10 cellular contexts compared by ENCODE assay signal in the genomic region with DNA sequence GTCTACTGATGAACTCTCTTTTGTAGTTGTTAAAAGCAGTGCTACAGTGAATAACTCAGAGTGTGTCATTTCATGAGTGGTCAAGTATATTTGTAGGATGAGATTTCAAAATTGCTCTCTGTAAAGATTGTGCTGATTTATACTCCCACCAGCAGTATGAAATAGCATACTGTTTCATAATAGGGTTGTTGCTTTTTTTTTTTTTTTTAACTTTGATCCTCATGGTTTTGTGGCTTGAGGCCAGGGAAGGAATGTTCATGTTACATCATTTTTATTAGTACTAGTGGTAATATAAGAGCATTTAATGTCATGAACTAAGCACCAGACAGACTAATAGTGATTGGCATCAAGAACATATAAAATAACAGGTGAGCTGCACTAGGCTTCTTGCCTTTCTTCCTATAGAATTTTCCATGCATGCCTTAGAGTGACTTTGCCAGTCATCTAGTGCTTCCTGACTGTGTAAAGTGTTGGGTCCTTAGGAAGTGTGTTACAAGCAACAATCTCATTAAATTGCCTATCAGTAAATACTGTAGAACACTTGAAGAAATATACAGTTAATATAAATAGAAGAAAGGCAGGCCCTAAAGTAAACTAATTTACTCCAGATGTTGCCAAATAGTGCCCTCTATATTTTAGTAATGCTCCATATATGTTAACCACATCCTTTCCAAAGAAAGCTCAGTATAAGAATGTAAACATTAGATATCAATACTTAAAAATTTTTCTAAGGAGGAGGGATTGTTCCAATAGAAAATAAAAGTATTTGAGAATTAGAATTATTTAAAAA. TPM values are rescaled to one million over a fixed set of nuclear protein-coding genes. Genes with fewer than 3 reads are reported as not detected.
DNase-seq lines count a peak whose midpoint lies in the region; ATAC-seq and TF ChIP-seq lines count a peak whose summit lies in the region.
"Had no signal": no experiment of that assay in that cellular context is flagged by ENCODE, and none has a peak within 500 bp of the region (broad histone marks: within the 10 kb centered on the region; RNA-seq: fewer than 3 reads in every experiment).

No MANE protein-coding gene starts in this region.

- TF ChIP-seq CTCF in mammary epithelial cell (conservative IDR thresholded peaks at IDR 0.05 in 1 of 2, IDR thresholded peaks at IDR 0.05 in 1 of 2; ENCODE audit: extremely low read depth in 1 of 2, insufficient read depth in 1 of 2, low read depth in 1 of 2, low read length in 2 of 2) = no peak
- no peak for TF ChIP-seq CTCF in smooth muscle cell (IDR thresholded peaks at IDR 0.05; ENCODE audit: borderline replicate concordance, insufficient read depth, poor library complexity, severe bottlenecking)
- TF ChIP-seq CTCF in GM10266 (IDR thresholded peaks at IDR 0.05; ENCODE audit: control insufficient read depth, insufficient read depth, low read depth, missing control alignments) = no peak

- CTCF ChIA-PET in mammary epithelial cell (lab: Charles Lee; ENCODE audit: low non-redundant PET) = interaction anchor here (0.7 kb wide), 1 partner anchor 158 kb away, joined by 18 read pairs; no protein-coding TSS in a partner anchor

- H2AFZ ChIP-seq in mammary epithelial cell (ENCODE audit: low read depth, low read length) (no peak overlapping the region), smooth muscle cell (ENCODE audit: low read depth) (no peak overlapping the region)

- dilution Hi-C loops in mammary epithelial cell (cut with HindIII; ENCODE audit: low sequenced_read_pairs) = no loop called here

- H3K27ac ChIP-seq in mammary epithelial cell (ENCODE audit: insufficient read depth, low read depth, low read length) (no peak overlapping the region), smooth muscle cell (ENCODE audit: low read depth) (peak overlapping the region; percentile 48)

- peaks cover 19% of the 10 kb centered on the region for H3K79me2 ChIP-seq in mammary epithelial cell (ENCODE audit: insufficient read depth, low read length)
- H3K79me2 ChIP-seq in smooth muscle cell (ENCODE audit: low read depth) = no peaks in the 10 kb centered on the region

- H3K36me3 Mint-ChIP-seq in activated naive CD8-positive, alpha-beta T cell treated with anti-CD3 and anti-CD28 coated beads for 36 hours = peaks cover 39% of the 10 kb centered on the region
- H3K36me3 Mint-ChIP-seq in activated naive CD8-positive, alpha-beta T cell treated with anti-CD3 and anti-CD28 coated beads, Interleukin-2, amount 50 U/mL, for 24 hours (ENCODE audit: low read depth) = peaks cover 20% of the 10 kb centered on the region

- H3K9me3 Mint-ChIP-seq in activated naive CD8-positive, alpha-beta T cell treated with anti-CD3 and anti-CD28 coated beads for 36 hours = peaks cover 6% of the 10 kb centered on the region
- H3K9me3 Mint-ChIP-seq in activated naive CD8-positive, alpha-beta T cell treated with anti-CD3 and anti-CD28 coated beads, Interleukin-2, amount 50 U/mL, for 24 hours = peaks cover 4% of the 10 kb centered on the region

- H3F3A ChIP-seq in smooth muscle cell (ENCODE audit: low read depth) = no peaks in the 10 kb centered on the region

- H4K20me1 ChIP-seq in mammary epithelial cell (ENCODE audit: insufficient read depth, low read length) (no peaks in the 10 kb centered on the region), smooth muscle cell (ENCODE audit: low read depth) (no peaks in the 10 kb centered on the region)

- H3K27me3 ChIP-seq in mammary epithelial cell (ENCODE audit: insufficient read depth, low read length) (no peaks in the 10 kb centered on the region), smooth muscle cell (ENCODE audit: low read depth) (no peaks in the 10 kb centered on the region)

- H3K4me3 ChIP-seq in mammary epithelial cell (replicated peaks in 1 of 3; ENCODE audit: insufficient read depth in 1 of 3, low read depth in 2 of 3, low read length in 3 of 3) (no peak overlapping the region), smooth muscle cell (no peak overlapping the region)

- no peak overlapping the region for H3K4me3 Mint-ChIP-seq in activated naive CD8-positive, alpha-beta T cell treated with anti-CD3 and anti-CD28 coated beads for 36 hours
- H3K4me3 Mint-ChIP-seq in activated naive CD8-positive, alpha-beta T cell treated with anti-CD3 and anti-CD28 coated beads, Interleukin-2, amount 50 U/mL, for 24 hours = no peak overlapping the region

- no peak overlapping the region for H3K9ac ChIP-seq in mammary epithelial cell (ENCODE audit: insufficient read depth, low read length)
- no peak overlapping the region for H3K9ac ChIP-seq in smooth muscle cell (ENCODE audit: low read depth)

- BruUV-seq in mammary epithelial cell (replicated peaks; lab: Mats Ljungman, UMichigan) = no TSS peak

- H3K27ac Mint-ChIP-seq in activated naive CD8-positive, alpha-beta T cell treated with anti-CD3 and anti-CD28 coated beads for 36 hours = peak overlapping the region; percentile 40
- no peak overlapping the region for H3K27ac Mint-ChIP-seq in activated naive CD8-positive, alpha-beta T cell treated with anti-CD3 and anti-CD28 coated beads, Interleukin-2, amount 50 U/mL, for 24 hours

- no peaks in the 10 kb centered on the region for H3K27me3 Mint-ChIP-seq in activated naive CD8-positive, alpha-beta T cell treated with anti-CD3 and anti-CD28 coated beads for 36 hours
- no peaks in the 10 kb centered on the region for H3K27me3 Mint-ChIP-seq in activated naive CD8-positive, alpha-beta T cell treated with anti-CD3 and anti-CD28 coated beads, Interleukin-2, amount 50 U/mL, for 24 hours

- intact Hi-C loops in mammary epithelial cell (cut with micrococcal nuclease) = loop anchor here (1.0 to 5.0 kb wide), 3 partner anchors 38 to 158 kb away; a partner anchor contains a TSS

- no peak for ATAC-seq in activated naive CD8-positive, alpha-beta T cell treated with anti-CD3 and anti-CD28 coated beads, Interleukin-2, amount 50 U/mL, for 24 hours
- peak; percentile 33 for ATAC-seq in HG03432 (IDR thresholded peaks at IDR 0.05; ENCODE audit: unreplicated experiment)

- H3K9me3 ChIP-seq in mammary epithelial cell (replicated peaks; ENCODE audit: insufficient read depth, low read length) (no peaks in the 10 kb centered on the region), smooth muscle cell (replicated peaks; ENCODE audit: low read depth) (no peaks in the 10 kb centered on the region)

- peaks cover 36% of the 10 kb centered on the region for H3K4me1 Mint-ChIP-seq in activated naive CD8-positive, alpha-beta T cell treated with anti-CD3 and anti-CD28 coated beads for 36 hours
- H3K4me1 Mint-ChIP-seq in activated naive CD8-positive, alpha-beta T cell treated with anti-CD3 and anti-CD28 coated beads, Interleukin-2, amount 50 U/mL, for 24 hours = peaks cover 38% of the 10 kb centered on the region

- peak overlapping the region; percentile 14 for H3K4me2 ChIP-seq in mammary epithelial cell (ENCODE audit: insufficient read depth, low read depth, low read length)
- peak overlapping the region; percentile 58 for H3K4me2 ChIP-seq in smooth muscle cell

- in situ Hi-C loops in mammary epithelial cell (cut with MboI; ENCODE audit: low sequenced_read_pairs in 2 of 2) = no loop called here

- H3K36me3 ChIP-seq in mammary epithelial cell (ENCODE audit: insufficient read depth, low read length) (no peaks in the 10 kb centered on the region), smooth muscle cell (ENCODE audit: low read depth) (no peaks in the 10 kb centered on the region)

- H3K4me1 ChIP-seq in mammary epithelial cell (ENCODE audit: insufficient read depth, low read length) (peaks cover 10% of the 10 kb centered on the region), smooth muscle cell (ENCODE audit: low read depth) (peaks cover 5% of the 10 kb centered on the region)

- no peak for DNase-seq in activated naive CD8-positive, alpha-beta T cell treated with anti-CD3 and anti-CD28 coated beads for 36 hours
- no peak for DNase-seq in activated naive CD8-positive, alpha-beta T cell treated with anti-CD3 and anti-CD28 coated beads, Interleukin-2, amount 50 U/mL, for 24 hours
- peak; percentile 69 for DNase-seq in mammary epithelial cell
- no peak for DNase-seq in smooth muscle cell (lab: John Stamatoyannopoulos, UW; ENCODE audit: unreplicated experiment)
- DNase-seq in activated CD4-positive, alpha-beta T cell treated with anti-CD3 and anti-CD28 coated beads for 4 hours = no peak
- DNase-seq in GM10266 (ENCODE audit: extremely low spot score) = no peak
- DNase-seq in NCI-H1930 (lab: John Stamatoyannopoulos, UW) = no peak
- DNase-seq: activated CD4-positive, CD25-positive, alpha-beta regulatory T cell; stimulated activated CD4-positive, alpha-beta T cell treated with anti-CD3 and anti-CD28 coated beads, Interleukin-2, amount 100 ng/mL, for 48 hours had no signal

RNA-seq across cellular contexts. Expression of a gene that starts 38.6 kb away (rescaled TPM):
- total RNA-seq in activated naive CD8-positive, alpha-beta T cell treated with anti-CD3 and anti-CD28 coated beads for 36 hours = 10 to 100 TPM; 29.2 to 30.0 TPM
- total RNA-seq in mammary epithelial cell = 100 to 1,000 TPM; 284 to 459 TPM
- 248 TPM for polyA plus RNA-seq in mammary epithelial cell
- polyA minus RNA-seq in mammary epithelial cell = 297 TPM
- total RNA-seq in smooth muscle cell = 218 and 299 TPM in 2 replicates
- polyA plus RNA-seq in smooth muscle cell = 133 and 214 TPM in 2 replicates
